Comparison of ENCODE assay signal across 23 cellular contexts in the genomic region with DNA sequence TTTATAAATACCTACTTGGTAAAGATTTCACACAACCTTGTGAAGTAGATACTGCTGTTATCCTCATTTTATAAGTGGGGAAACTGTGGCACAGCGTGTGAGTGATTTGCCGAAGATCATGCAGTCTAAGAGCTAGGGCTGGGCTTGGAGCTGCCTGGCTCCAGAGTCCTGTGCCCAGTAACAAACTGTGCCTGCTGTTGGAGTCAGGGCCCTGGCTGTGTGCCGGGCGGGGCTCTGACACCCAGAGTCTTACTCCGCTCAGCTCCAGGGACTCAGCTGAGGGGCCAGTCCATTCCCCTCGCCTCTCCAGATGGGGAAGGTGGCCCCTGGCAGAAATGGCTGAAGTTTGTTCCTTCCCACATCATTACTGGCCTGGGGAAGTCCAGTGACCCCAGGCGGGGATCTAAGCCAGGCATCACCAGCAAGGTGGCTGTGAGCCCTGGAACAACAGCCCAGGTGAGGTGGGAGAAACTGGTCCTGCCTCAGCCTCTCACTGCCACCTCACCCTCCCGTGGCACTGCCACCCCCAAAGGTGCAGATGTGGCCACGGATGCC.
"Had no signal": no experiment of that assay in that cellular context is flagged by ENCODE, and none has a peak within 500 bp of the region (broad histone marks: within the 10 kb centered on the region; RNA-seq: fewer than 3 reads in every experiment).

No MANE protein-coding gene starts in this region.

- ATAC-seq: activated CD4-positive, alpha-beta T cell treated with anti-CD3 and anti-CD28 coated beads for 36 hours had no signal

- H3K36me3 Mint-ChIP-seq: activated naive CD8-positive, alpha-beta T cell treated with anti-CD3 and anti-CD28 coated beads, Interleukin-2, amount 10 ng/mL, durations not matched to agents 7 days and 5 days had no signal

- H3K9me3 ChIP-seq: adrenal gland, breast epithelium, MG63 had no signal

- H3K27me3 ChIP-seq: adrenal gland, breast epithelium, MG63 had no signal

- H3K27ac ChIP-seq: adrenal gland, breast epithelium, VCaP had no signal

- H3K4me3 ChIP-seq: adrenal gland, breast epithelium, MG63 had no signal

- H3K27ac Mint-ChIP-seq: activated CD4-positive, alpha-beta memory T cell treated with anti-CD3 and anti-CD28 coated beads, Interleukin-2, amount 10 ng/mL, durations not matched to agents 7 days and 5 days; activated CD4-positive, alpha-beta T cell treated with anti-CD3 and anti-CD28 coated beads for 36 hours; activated naive CD8-positive, alpha-beta T cell treated with anti-CD3 and anti-CD28 coated beads, Interleukin-2, amount 10 ng/mL, durations not matched to agents 7 days and 5 days; T-helper 1 cell treated with Interleukin-12 subunit alpha and Interleukin-12 subunit beta and Interleukin-4 antibody, amounts not matched to agents 30 μg/mL and 1 μg/mL, for 36 hours had no signal

- DNase-seq: activated CD4-positive, alpha-beta memory T cell treated with anti-CD3 and anti-CD28 coated beads, Interleukin-2, amount 10 ng/mL, durations not matched to agents 7 days and 5 days; activated CD4-positive, alpha-beta T cell treated with anti-CD3 and anti-CD28 coated beads for 36 hours; activated CD4-positive, alpha-beta T cell treated with anti-CD3 and anti-CD28 coated beads, Interleukin-2, amount 50 U/mL, for 1 hour; activated naive CD4-positive, alpha-beta T cell treated with anti-CD3 and anti-CD28 coated beads, Interleukin-2, amount 50 U/mL, for 16 hours; activated naive CD8-positive, alpha-beta T cell treated with anti-CD3 and anti-CD28 coated beads, Interleukin-2, amount 10 ng/mL, durations not matched to agents 7 days and 5 days; activated T-cell treated with anti-CD3 and anti-CD28 coated beads, Interleukin-2, amount 50 U/mL, for 1 hour; adrenal gland; anterior cingulate cortex; MG63; MV-4-11; NCI-H1092 treated with DMSO at 0.1 percent for 48 hours; NCI-H1417 treated with DMSO at 0.1 percent for 48 hours; NCI-H1694; NCI-H2029 treated with DMSO at 0.1 percent for 48 hours; NCI-H345; NCI-H510A; NCI-H526 treated with DMSO at 0.1 percent for 48 hours; NK-92 treated with Interleukin-12 subunit alpha and Interleukin-12 subunit beta, amount 100 ng/mL, for 24 hours; SHP77 treated with DMSO at 0.1 percent for 48 hours; T-helper 9 cell had no signal

- H3K4me3 Mint-ChIP-seq: activated CD4-positive, alpha-beta memory T cell treated with anti-CD3 and anti-CD28 coated beads, Interleukin-2, amount 10 ng/mL, durations not matched to agents 7 days and 5 days; activated CD4-positive, alpha-beta T cell treated with anti-CD3 and anti-CD28 coated beads for 36 hours; activated naive CD8-positive, alpha-beta T cell treated with anti-CD3 and anti-CD28 coated beads, Interleukin-2, amount 10 ng/mL, durations not matched to agents 7 days and 5 days; T-helper 1 cell treated with Interleukin-12 subunit alpha and Interleukin-12 subunit beta and Interleukin-4 antibody, amounts not matched to agents 30 μg/mL and 1 μg/mL, for 36 hours had no signal

- H3K27me3 Mint-ChIP-seq: activated CD4-positive, alpha-beta T cell treated with anti-CD3 and anti-CD28 coated beads for 36 hours had no signal

- H3K4me1 Mint-ChIP-seq: activated CD4-positive, alpha-beta T cell treated with anti-CD3 and anti-CD28 coated beads for 36 hours had no signal

- H3K36me3 ChIP-seq: adrenal gland, breast epithelium had no signal
